In genomic region chr4:42315231-42315630, GRCh38 we compare ENCODE assay signal across 21 cellular contexts.
DNase-seq lines count a peak whose midpoint lies in the region; ATAC-seq and TF ChIP-seq lines count a peak whose summit lies in the region.
"Had no signal": no experiment of that assay in that cellular context is flagged by ENCODE, and none has a peak within 500 bp of the region (broad histone marks: within the 10 kb centered on the region; RNA-seq: fewer than 3 reads in every experiment).

No MANE protein-coding gene starts in this region.

- H3K9me3 ChIP-seq in neural progenitor cell (ENCODE audit: low read depth): no peaks in the 10 kb centered on the region
- no peaks in the 10 kb centered on the region for H3K9me3 ChIP-seq in tibial artery
- H3K9me3 ChIP-seq: BE2C had no signal

- H3K4me2 ChIP-seq in GM23338: no peak overlapping the region
- no peak overlapping the region for H3K4me2 ChIP-seq in neural progenitor cell
- H3K4me2 ChIP-seq: BLaER1 treated with 17β-estradiol and CSF1 and Interleukin-3, amounts not matched to agents 10 nM and 100 nM had no signal

- H3K36me3 ChIP-seq in GM23338 (ENCODE audit: insufficient read depth) (peaks cover 3% of the 10 kb centered on the region; the same call in 1 of the 2 replicates), neural progenitor cell (no peaks in the 10 kb centered on the region), tibial artery (no peaks in the 10 kb centered on the region)
- H3K36me3 ChIP-seq: BE2C; BLaER1 treated with 17β-estradiol and CSF1 and Interleukin-3, amounts not matched to agents 10 nM and 100 nM had no signal

- DNase-seq in GM23338 (ENCODE audit: low spot score): no peak
- no peak for DNase-seq in endothelial cell (ENCODE audit: low spot score)
- no peak for DNase-seq in neural progenitor cell (ENCODE audit: low spot score)
- no peak for DNase-seq in activated gamma-delta T cell (lab: John Stamatoyannopoulos, UW)
- no peak for DNase-seq in MV-4-11 (lab: John Stamatoyannopoulos, UW)
- DNase-seq in tibial artery: no peak
- DNase-seq: AML-193; BE2C; CD4-positive, alpha-beta T cell; CD8-positive, alpha-beta memory T cell; DMS 273 treated with DMSO at 0.1 percent for 48 hours; DMS79; EL; GDM1; GOT3; H7; HCEC 1CT had no signal

- H3K27ac ChIP-seq in GM23338 (ENCODE audit: low read depth) (no peak overlapping the region), neural progenitor cell (no peak overlapping the region), tibial artery (no peak overlapping the region)
- H3K27ac ChIP-seq: 22Rv1; BLaER1 treated with 17β-estradiol and CSF1 and Interleukin-3, amounts not matched to agents 10 nM and 100 nM had no signal

- H3K79me2 ChIP-seq in GM23338 (replicated peaks; ENCODE audit: insufficient read depth): no peaks in the 10 kb centered on the region
- no peaks in the 10 kb centered on the region for H3K79me2 ChIP-seq in neural progenitor cell (ENCODE audit: low read depth)

- H3K4me3 Mint-ChIP-seq in GM23338 (no peak overlapping the region), endothelial cell (ENCODE audit: unreplicated experiment) (no peak overlapping the region), neural progenitor cell (no peak overlapping the region)
- H3K4me3 Mint-ChIP-seq: CD14-positive monocyte; CD4-positive, alpha-beta T cell; CD8-positive, alpha-beta memory T cell had no signal

- peaks cover 5% of the 10 kb centered on the region for H3K27me3 Mint-ChIP-seq in GM23338 (ENCODE audit: insufficient read depth, low read depth, poor library complexity)
- H3K27me3 Mint-ChIP-seq in endothelial cell (ENCODE audit: unreplicated experiment): peaks cover 1% of the 10 kb centered on the region
- peaks cover 3% of the 10 kb centered on the region for H3K27me3 Mint-ChIP-seq in neural progenitor cell (ENCODE audit: insufficient read depth, low read depth)

- TF ChIP-seq CTCF in GM23338 (conservative IDR thresholded peaks at IDR 0.05; ENCODE audit: low read depth in 2 of 2) (no peak), endothelial cell (IDR thresholded peaks at IDR 0.05; ENCODE audit: unreplicated experiment) (no peak), neural progenitor cell (IDR thresholded peaks at IDR 0.05) (no peak), tibial artery (IDR thresholded peaks at IDR 0.05) (no peak)

- H3K36me3 Mint-ChIP-seq in GM23338 (ENCODE audit: low read depth): peaks cover 26% of the 10 kb centered on the region
- H3K36me3 Mint-ChIP-seq in endothelial cell (ENCODE audit: low read depth, unreplicated experiment): peaks cover 8% of the 10 kb centered on the region
- H3K36me3 Mint-ChIP-seq in neural progenitor cell: no peaks in the 10 kb centered on the region
- H3K36me3 Mint-ChIP-seq: CD14-positive monocyte; CD8-positive, alpha-beta memory T cell had no signal

- intact Hi-C loops in tibial artery (cut with DNase I; ENCODE audit: low total_unique reads): no loop called here

- H3K9me2 ChIP-seq in GM23338 (ENCODE audit: insufficient read depth): peaks cover 2% of the 10 kb centered on the region; the same call in 1 of the 2 replicates

- no peaks in the 10 kb centered on the region for H3K27me3 ChIP-seq in GM23338 (ENCODE audit: insufficient read depth)
- H3K27me3 ChIP-seq in neural progenitor cell: no peaks in the 10 kb centered on the region
- peaks cover 0 to 4% of the 10 kb centered on the region in 2 donors for H3K27me3 ChIP-seq in tibial artery
- H3K27me3 ChIP-seq: BE2C; BLaER1 treated with 17β-estradiol and CSF1 and Interleukin-3, amounts not matched to agents 10 nM and 100 nM had no signal

- peaks cover 38% of the 10 kb centered on the region for H3K4me1 Mint-ChIP-seq in GM23338
- peaks cover 15% of the 10 kb centered on the region for H3K4me1 Mint-ChIP-seq in endothelial cell (ENCODE audit: unreplicated experiment)
- H3K4me1 Mint-ChIP-seq in neural progenitor cell: no peaks in the 10 kb centered on the region
- H3K4me1 Mint-ChIP-seq: CD14-positive monocyte; CD8-positive, alpha-beta memory T cell had no signal

- H3K27ac Mint-ChIP-seq in GM23338 (no peak overlapping the region), endothelial cell (ENCODE audit: unreplicated experiment) (peak overlapping the region; percentile 94), neural progenitor cell (no peak overlapping the region)
- H3K27ac Mint-ChIP-seq: CD4-positive, alpha-beta T cell; CD8-positive, alpha-beta memory T cell had no signal

- H3K9ac ChIP-seq in neural progenitor cell: no peak overlapping the region
- H3K9ac ChIP-seq: BLaER1 treated with 17β-estradiol and CSF1 and Interleukin-3, amounts not matched to agents 10 nM and 100 nM had no signal

- H2AFZ ChIP-seq in GM23338 (peak overlapping the region; percentile 90), neural progenitor cell (replicated peaks) (peak overlapping the region; percentile 89)

- H3K9me3 Mint-ChIP-seq in GM23338 (peaks cover 23% of the 10 kb centered on the region), endothelial cell (ENCODE audit: unreplicated experiment) (no peaks in the 10 kb centered on the region), neural progenitor cell (peaks cover 9% of the 10 kb centered on the region)
- H3K9me3 Mint-ChIP-seq: CD4-positive, alpha-beta T cell had no signal

- H4K20me1 ChIP-seq in GM23338 (replicated peaks; ENCODE audit: insufficient read depth): no peaks in the 10 kb centered on the region
- no peaks in the 10 kb centered on the region for H4K20me1 ChIP-seq in neural progenitor cell (ENCODE audit: low read depth)
- H4K20me1 ChIP-seq: BLaER1 treated with 17β-estradiol and CSF1 and Interleukin-3, amounts not matched to agents 10 nM and 100 nM had no signal

- ATAC-seq in GM23338: no peak
- ATAC-seq: GM12878 had no signal

- H3F3A ChIP-seq in GM23338 (replicated peaks; ENCODE audit: low read depth): no peaks in the 10 kb centered on the region
- H3F3A ChIP-seq in neural progenitor cell (ENCODE audit: low read depth): no peaks in the 10 kb centered on the region

- H3K4me3 ChIP-seq in GM23338 (no peak overlapping the region), neural progenitor cell (no peak overlapping the region), tibial artery (no peak overlapping the region)
- H3K4me3 ChIP-seq: BLaER1 treated with 17β-estradiol and CSF1 and Interleukin-3, amounts not matched to agents 10 nM and 100 nM; GM12878 had no signal

- H3K4me1 ChIP-seq in GM23338 (ENCODE audit: insufficient read depth) (peaks cover 35% of the 10 kb centered on the region), neural progenitor cell (peaks cover 16% of the 10 kb centered on the region), tibial artery (no peaks in the 10 kb centered on the region)

TF ChIP-seq in GM23338, 12 proteins besides CTCF, POLR2A, EP300 and RAD21 (continues in another document):
- TF ChIP-seq POLR2AphosphoS5 (IDR thresholded peaks at IDR 0.05; ENCODE audit: low read depth): no peak
- TF ChIP-seq, protein P1, sequence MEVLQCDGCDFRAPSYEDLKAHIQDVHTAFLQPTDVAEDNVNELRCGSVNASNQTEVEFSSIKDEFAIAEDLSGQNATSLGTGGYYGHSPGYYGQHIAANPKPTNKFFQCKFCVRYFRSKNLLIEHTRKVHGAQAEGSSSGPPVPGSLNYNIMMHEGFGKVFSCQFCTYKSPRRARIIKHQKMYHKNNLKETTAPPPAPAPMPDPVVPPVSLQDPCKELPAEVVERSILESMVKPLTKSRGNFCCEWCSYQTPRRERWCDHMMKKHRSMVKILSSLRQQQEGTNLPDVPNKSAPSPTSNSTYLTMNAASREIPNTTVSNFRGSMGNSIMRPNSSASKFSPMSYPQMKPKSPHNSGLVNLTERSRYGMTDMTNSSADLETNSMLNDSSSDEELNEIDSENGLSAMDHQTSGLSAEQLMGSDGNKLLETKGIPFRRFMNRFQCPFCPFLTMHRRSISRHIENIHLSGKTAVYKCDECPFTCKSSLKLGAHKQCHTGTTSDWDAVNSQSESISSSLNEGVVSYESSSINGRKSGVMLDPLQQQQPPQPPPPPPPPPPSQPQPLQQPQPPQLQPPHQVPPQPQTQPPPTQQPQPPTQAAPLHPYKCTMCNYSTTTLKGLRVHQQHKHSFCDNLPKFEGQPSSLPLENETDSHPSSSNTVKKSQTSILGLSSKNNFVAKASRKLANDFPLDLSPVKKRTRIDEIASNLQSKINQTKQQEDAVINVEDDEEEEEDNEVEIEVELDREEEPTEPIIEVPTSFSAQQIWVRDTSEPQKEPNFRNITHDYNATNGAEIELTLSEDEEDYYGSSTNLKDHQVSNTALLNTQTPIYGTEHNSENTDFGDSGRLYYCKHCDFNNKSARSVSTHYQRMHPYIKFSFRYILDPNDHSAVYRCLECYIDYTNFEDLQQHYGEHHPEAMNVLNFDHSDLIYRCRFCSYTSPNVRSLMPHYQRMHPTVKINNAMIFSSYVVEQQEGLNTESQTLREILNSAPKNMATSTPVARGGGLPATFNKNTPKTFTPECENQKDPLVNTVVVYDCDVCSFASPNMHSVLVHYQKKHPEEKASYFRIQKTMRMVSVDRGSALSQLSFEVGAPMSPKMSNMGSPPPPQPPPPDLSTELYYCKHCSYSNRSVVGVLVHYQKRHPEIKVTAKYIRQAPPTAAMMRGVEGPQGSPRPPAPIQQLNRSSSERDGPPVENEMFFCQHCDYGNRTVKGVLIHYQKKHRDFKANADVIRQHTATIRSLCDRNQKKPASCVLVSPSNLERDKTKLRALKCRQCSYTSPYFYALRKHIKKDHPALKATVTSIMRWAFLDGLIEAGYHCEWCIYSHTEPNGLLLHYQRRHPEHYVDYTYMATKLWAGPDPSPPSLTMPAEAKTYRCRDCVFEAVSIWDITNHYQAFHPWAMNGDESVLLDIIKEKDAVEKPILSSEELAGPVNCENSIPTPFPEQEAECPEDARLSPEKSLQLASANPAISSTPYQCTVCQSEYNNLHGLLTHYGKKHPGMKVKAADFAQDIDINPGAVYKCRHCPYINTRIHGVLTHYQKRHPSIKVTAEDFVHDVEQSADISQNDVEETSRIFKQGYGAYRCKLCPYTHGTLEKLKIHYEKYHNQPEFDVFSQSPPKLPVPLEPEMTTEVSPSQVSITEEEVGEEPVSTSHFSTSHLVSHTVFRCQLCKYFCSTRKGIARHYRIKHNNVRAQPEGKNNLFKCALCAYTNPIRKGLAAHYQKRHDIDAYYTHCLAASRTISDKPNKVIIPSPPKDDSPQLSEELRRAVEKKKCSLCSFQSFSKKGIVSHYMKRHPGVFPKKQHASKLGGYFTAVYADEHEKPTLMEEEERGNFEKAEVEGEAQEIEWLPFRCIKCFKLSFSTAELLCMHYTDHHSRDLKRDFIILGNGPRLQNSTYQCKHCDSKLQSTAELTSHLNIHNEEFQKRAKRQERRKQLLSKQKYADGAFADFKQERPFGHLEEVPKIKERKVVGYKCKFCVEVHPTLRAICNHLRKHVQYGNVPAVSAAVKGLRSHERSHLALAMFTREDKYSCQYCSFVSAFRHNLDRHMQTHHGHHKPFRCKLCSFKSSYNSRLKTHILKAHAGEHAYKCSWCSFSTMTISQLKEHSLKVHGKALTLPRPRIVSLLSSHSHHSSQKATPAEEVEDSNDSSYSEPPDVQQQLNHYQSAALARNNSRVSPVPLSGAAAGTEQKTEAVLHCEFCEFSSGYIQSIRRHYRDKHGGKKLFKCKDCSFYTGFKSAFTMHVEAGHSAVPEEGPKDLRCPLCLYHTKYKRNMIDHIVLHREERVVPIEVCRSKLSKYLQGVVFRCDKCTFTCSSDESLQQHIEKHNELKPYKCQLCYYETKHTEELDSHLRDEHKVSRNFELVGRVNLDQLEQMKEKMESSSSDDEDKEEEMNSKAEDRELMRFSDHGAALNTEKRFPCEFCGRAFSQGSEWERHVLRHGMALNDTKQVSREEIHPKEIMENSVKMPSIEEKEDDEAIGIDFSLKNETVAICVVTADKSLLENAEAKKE (CRISPR knock-in tag; IDR thresholded peaks at IDR 0.05): no peak
